Comparison of ENCODE assay signal across 5 cellular contexts in the genomic region with DNA sequence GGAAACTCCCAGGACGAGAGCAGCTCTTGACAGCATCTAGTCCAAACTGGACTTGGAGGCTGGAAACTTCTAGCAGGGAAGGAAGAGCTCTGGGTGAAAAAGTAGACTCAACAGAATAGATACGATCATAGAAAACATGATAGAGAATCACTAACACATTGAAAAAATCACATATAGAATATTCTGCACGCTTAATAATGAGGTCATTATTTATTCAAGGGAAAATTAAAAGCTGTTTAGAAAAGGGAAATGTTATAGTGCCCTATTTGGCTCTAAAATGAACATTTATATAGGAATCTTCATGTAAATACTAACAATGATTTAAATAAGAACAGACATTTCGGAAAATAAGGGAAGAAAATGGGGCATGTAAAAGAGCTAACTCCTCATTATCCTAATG.
"Had no signal": no experiment of that assay in that cellular context is flagged by ENCODE, and none has a peak within 500 bp of the region (broad histone marks: within the 10 kb centered on the region; RNA-seq: fewer than 3 reads in every experiment).

No MANE protein-coding gene starts in this region.

- H2AFZ ChIP-seq: GM23338 had no signal

- ATAC-seq: GM23338 had no signal

- H3K27ac ChIP-seq: KMS-11 had no signal

- H3K4me3 ChIP-seq: GM23338 had no signal

- H3K9ac ChIP-seq: KMS-11 had no signal

- H3K4me2 ChIP-seq: GM23338, KMS-11 had no signal

- DNase-seq: H9, HFFc6, KBM-7 had no signal
